8 cellular contexts compared by ENCODE assay signal in genomic region chr18:21612125-21613100, GRCh38. TPM values are rescaled to one million over a fixed set of nuclear protein-coding genes. Genes with fewer than 3 reads are reported as not detected.
DNase-seq lines count a peak whose midpoint lies in the region; ATAC-seq, FAIRE-seq and TF ChIP-seq lines count a peak whose summit lies in the region.

TSS of gene SNRPD1 (plus strand) at chr18:21612314. CDS start at chr18:21612430, 116 bp downstream.

- DNase-seq in Calu3 = peak; percentile 95
- peak; percentile 91 for DNase-seq in HTR-8/SVneo (ENCODE audit: insufficient read length, low spot score)
- peak; percentile 76 for DNase-seq in NOMO-1 treated with DMSO at 0.1 percent for 48 hours (lab: John Stamatoyannopoulos, UW; ENCODE audit: unreplicated experiment)
- DNase-seq in activated CD8-positive, alpha-beta memory T cell treated with anti-CD3 and anti-CD28 coated beads for 48 hours (ENCODE audit: low read depth in 2 of 3, low spot score in 2 of 3) = peak; percentile 77 to 89 (median 82)
- DNase-seq in mesendoderm = peak; percentile 96
- peak; percentile 74 for DNase-seq in stimulated activated CD8-positive, alpha-beta memory T cell treated with anti-CD3 and anti-CD28 coated beads, Interleukin-15, amount 100 ng/mL, for 1 hour (ENCODE audit: low read depth)

- no peaks in the 10 kb centered on the region for H3K9me3 ChIP-seq in endocrine pancreas (ENCODE audit: control insufficient read depth, low read length)

- H3K23ac ChIP-seq in mesendoderm (ENCODE audit: low read length) = no peak within 1 kb of the TSS

- peak within 1 kb of the TSS; percentile 91 for H3K18ac ChIP-seq in mesendoderm (ENCODE audit: low read length)

- H4K8ac ChIP-seq in mesendoderm (ENCODE audit: low read depth, low read length) = peak within 1 kb of the TSS; percentile 91

- H2AK5ac ChIP-seq in mesendoderm (ENCODE audit: low read length) = no peak within 1 kb of the TSS

- H4K5ac ChIP-seq in mesendoderm (ENCODE audit: low read length) = no peak within 1 kb of the TSS

- H3K56ac ChIP-seq in mesendoderm (ENCODE audit: low read length) = peak within 1 kb of the TSS; percentile 95

- H2BK15ac ChIP-seq in mesendoderm (replicated peaks; ENCODE audit: low read depth) = no peak within 1 kb of the TSS

- peak within 1 kb of the TSS; percentile 93 for H3K27ac ChIP-seq in mesendoderm (ENCODE audit: low read depth, low read length)

- peak within 1 kb of the TSS; percentile 84 for H3K27ac Mint-ChIP-seq in Calu3 (ENCODE audit: unreplicated experiment)

- H3K4me2 ChIP-seq in mesendoderm (ENCODE audit: low read length) = peak within 1 kb of the TSS; percentile 45

- peaks cover 8% of the 10 kb centered on the region for H3K4me1 Mint-ChIP-seq in Calu3 (ENCODE audit: low read depth, unreplicated experiment)

- H3K36me3 Mint-ChIP-seq in Calu3 (ENCODE audit: insufficient read depth, unreplicated experiment) = peaks cover 58% of the 10 kb centered on the region

- peak; percentile 89 for TF ChIP-seq CTCF in Calu3 (IDR thresholded peaks at IDR 0.05; ENCODE audit: unreplicated experiment)

- peak within 1 kb of the TSS; percentile 71 for H2BK5ac ChIP-seq in mesendoderm (ENCODE audit: low read length)

- no peaks in the 10 kb centered on the region for H3K79me1 ChIP-seq in mesendoderm (ENCODE audit: low read length)

- no CpG with 5 or more reads among the region's 59 CpGs for WGBS in mesendoderm (ENCODE audit: extremely low coverage, insufficient coverage, low lambda C conversion rate)

- no peaks in the 10 kb centered on the region for H3K9me3 Mint-ChIP-seq in Calu3 (ENCODE audit: low read depth, unreplicated experiment)

- H3K4me1 ChIP-seq in endocrine pancreas (ENCODE audit: control insufficient read depth, insufficient read depth, low read length) = peaks cover 5% of the 10 kb centered on the region
- no peaks in the 10 kb centered on the region for H3K4me1 ChIP-seq in mesendoderm (ENCODE audit: control insufficient read depth, low read depth, low read length)

- intact Hi-C loops in Calu3 (cut with micrococcal nuclease; ENCODE audit: unreplicated experiment) = loop anchor here (5.0 to 10.0 kb wide), 2 partner anchors 90 to 132 kb away; partner anchors contain the start of genes ABHD3 and MIB1

- CTCF ChIA-PET in Calu3 (lab: Charles Lee) = interaction anchor here (0.6 to 1.9 kb wide), 5 partner anchors 12 to 430 kb away, joined by 3 to 12 read pairs (median 4); partner anchors contain the start of gene ESCO1

- no peaks in the 10 kb centered on the region for H3K36me3 ChIP-seq in endocrine pancreas (ENCODE audit: control insufficient read depth, insufficient read depth, low read length)
- H3K36me3 ChIP-seq in mesendoderm (ENCODE audit: control insufficient read depth, insufficient read depth, low read length) = no peaks in the 10 kb centered on the region

- H3K27me3 Mint-ChIP-seq in Calu3 (ENCODE audit: unreplicated experiment) = no peaks in the 10 kb centered on the region

- H3K9ac ChIP-seq in endocrine pancreas (ENCODE audit: control insufficient read depth, insufficient read depth, low read length) (peak within 1 kb of the TSS; percentile 87), mesendoderm (ENCODE audit: low read length) (peak within 1 kb of the TSS; percentile 97)

- peak within 1 kb of the TSS; percentile 54 for H2BK120ac ChIP-seq in mesendoderm (ENCODE audit: low read depth, low read length)

- peak within 1 kb of the TSS; percentile 86 for H3K4me3 ChIP-seq in endocrine pancreas (ENCODE audit: control insufficient read depth, insufficient read depth, low read length)
- H3K4me3 ChIP-seq in mesendoderm (ENCODE audit: low read length) = peak within 1 kb of the TSS; percentile 89

- ATAC-seq in GM21367 (IDR thresholded peaks at IDR 0.05; ENCODE audit: unreplicated experiment) = peak; percentile 94

- H3K27me3 ChIP-seq in endocrine pancreas (ENCODE audit: control insufficient read depth, insufficient read depth, low read length) (no peaks in the 10 kb centered on the region), mesendoderm (ENCODE audit: insufficient read depth, low read length, poor library complexity) (no peaks in the 10 kb centered on the region)

- H3K79me2 ChIP-seq in mesendoderm (ENCODE audit: control insufficient read depth, insufficient read depth, low read length) = peaks cover 49% of the 10 kb centered on the region

- peak; percentile 74 for FAIRE-seq in HTR-8/SVneo (lab: Jason Lieb, UNC)

- H3K4me3 Mint-ChIP-seq in Calu3 (ENCODE audit: low read depth, unreplicated experiment) = peak within 1 kb of the TSS; percentile 86

- peak within 1 kb of the TSS; percentile 97 for H3K4ac ChIP-seq in mesendoderm (ENCODE audit: low read depth, low read length)

- BruUV-seq in Calu3 (replicated peaks; lab: Mats Ljungman, UMichigan) = TSS peak; percentile 71

RNA-seq across cellular contexts. Expression of gene SNRPD1, which starts in this region (rescaled TPM):
- total RNA-seq in Calu3 (2022) = 107 and 112 TPM in 2 replicates
- polyA plus RNA-seq in mesendoderm (2013, experiment 1 of 2) = 283 TPM
- 272 TPM for polyA plus RNA-seq in mesendoderm (2013, experiment 2 of 2)

Comparison
In these comparisons a context has a peak if more than half of its experiments do, and no peak if none do; other contexts are left out.
1. Peak in every context shown above with its lines: DNase-seq, ATAC-seq, H3K4me3 ChIP-seq and H3K27ac ChIP-seq.